19 cellular contexts compared by ENCODE assay signal in the genomic region with DNA sequence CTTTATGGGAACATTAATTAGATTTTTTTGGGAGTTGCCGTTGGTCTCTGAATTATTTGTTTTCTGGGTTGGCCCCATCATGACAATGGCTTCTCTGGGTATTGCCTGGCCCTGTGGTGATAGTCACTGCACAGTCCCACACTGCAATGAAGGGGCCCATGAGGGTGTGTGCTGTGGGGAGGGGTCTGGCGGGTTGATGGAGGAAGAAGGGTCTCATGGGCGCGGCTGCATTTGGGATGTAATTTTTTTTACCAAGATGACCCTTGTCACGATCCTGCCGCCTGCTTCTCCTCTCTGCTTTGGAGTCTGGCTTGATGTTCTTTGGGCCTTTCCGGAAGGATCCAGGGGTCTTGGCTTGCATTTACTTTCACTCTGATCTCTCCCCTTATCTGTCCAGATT. TPM values are rescaled to one million over a fixed set of nuclear protein-coding genes. Genes with fewer than 3 reads are reported as not detected.
DNase-seq lines count a peak whose midpoint lies in the region; ATAC-seq and TF ChIP-seq lines count a peak whose summit lies in the region.
"Had no signal": no experiment of that assay in that cellular context is flagged by ENCODE, and none has a peak within 500 bp of the region (broad histone marks: within the 10 kb centered on the region; RNA-seq: fewer than 3 reads in every experiment).

No MANE protein-coding gene starts in this region.

- H3K36me3 ChIP-seq in left ventricle myocardium inferior (no peaks in the 10 kb centered on the region), mucosa of rectum (ENCODE audit: control insufficient read depth in 2 of 2, insufficient read depth in 2 of 2, low read length in 2 of 2) (no peaks in the 10 kb centered on the region)

- peak overlapping the region; percentile 2 for H3K27ac Mint-ChIP-seq in glutamatergic neuron (ENCODE audit: unreplicated experiment)
- H3K27ac Mint-ChIP-seq: CD4-positive, alpha-beta T cell; GM23338 had no signal

- intact Hi-C loops in left ventricle myocardium inferior (cut with micrococcal nuclease) (no loop called here), cardiac septum (cut with DNase I) (no loop called here)

- peaks cover 12% of the 10 kb centered on the region for H3K27me3 Mint-ChIP-seq in glutamatergic neuron (ENCODE audit: unreplicated experiment)

- ATAC-seq in GM19397 (IDR thresholded peaks at IDR 0.05; ENCODE audit: unreplicated experiment), result no peak
- ATAC-seq in HG03095 (IDR thresholded peaks at IDR 0.05; ENCODE audit: unreplicated experiment), result no peak
- ATAC-seq: A549, GM23338 had no signal

- H3K9me3 ChIP-seq in left ventricle myocardium inferior (replicated peaks) (no peaks in the 10 kb centered on the region), mucosa of rectum (ENCODE audit: control insufficient read depth in 2 of 2, low read length in 2 of 2) (no peaks in the 10 kb centered on the region)
- H3K9me3 ChIP-seq: A549, Caco-2 had no signal

- TF ChIP-seq CTCF in left ventricle myocardium inferior (IDR thresholded peaks at IDR 0.05; ENCODE audit: borderline replicate concordance) (no peak), glutamatergic neuron (IDR thresholded peaks at IDR 0.05; ENCODE audit: partially characterized antibody, unreplicated experiment) (no peak)

- peaks cover 11% of the 10 kb centered on the region for H3K27me3 ChIP-seq in left ventricle myocardium inferior (ENCODE audit: low read depth)
- no peaks in the 10 kb centered on the region for H3K27me3 ChIP-seq in mucosa of rectum (ENCODE audit: control insufficient read depth in 2 of 2, insufficient read depth in 2 of 2, low read length in 2 of 2)

- H3K36me3 Mint-ChIP-seq in glutamatergic neuron (ENCODE audit: unreplicated experiment), result no peaks in the 10 kb centered on the region

- H3K4me3 ChIP-seq in left ventricle myocardium inferior, result no peak overlapping the region
- H3K4me3 ChIP-seq in mucosa of rectum (ENCODE audit: low read length in 2 of 2), result no peak overlapping the region
- H3K4me3 ChIP-seq: A549, GM23338 had no signal

- H3K27ac ChIP-seq in left ventricle myocardium inferior (replicated peaks) (peak overlapping the region; percentile 8), mucosa of rectum (ENCODE audit: low read depth in 2 of 2, low read length in 2 of 2) (peak overlapping the region; percentile 75 to 89)
- H3K27ac ChIP-seq: 22Rv1, A549, C4-2B had no signal

- DNase-seq in left ventricle myocardium inferior (no peak), cardiac septum (ENCODE audit: low spot score) (no peak), glutamatergic neuron (no peak), cortex of kidney (lab: John Stamatoyannopoulos, UW) (no peak)
- DNase-seq: AML-193; Caco-2; CD4-positive, alpha-beta T cell; DMS153; DMS79; GDM1; HCEC 1CT; IMR-90 had no signal

- H3K9me3 Mint-ChIP-seq in glutamatergic neuron (ENCODE audit: unreplicated experiment), result peaks cover 22% of the 10 kb centered on the region
- H3K9me3 Mint-ChIP-seq: CD4-positive, alpha-beta T cell; GM23338 had no signal

- peak overlapping the region in 1 of 2 donors; percentile 40 for H3K9ac ChIP-seq in mucosa of rectum (ENCODE audit: low read depth in 1 of 2, low read length in 2 of 2)

- H3K4me1 ChIP-seq in left ventricle myocardium inferior (peaks cover 90% of the 10 kb centered on the region), mucosa of rectum (ENCODE audit: control insufficient read depth in 2 of 2, insufficient read depth in 2 of 2, low read length in 2 of 2) (peaks cover 67 to 80% of the 10 kb centered on the region in 2 donors)
- H3K4me1 ChIP-seq: Caco-2 had no signal

- H3K4me1 Mint-ChIP-seq in glutamatergic neuron (ENCODE audit: low read depth, unreplicated experiment), result peaks cover 40% of the 10 kb centered on the region

- no peak overlapping the region for H3K4me3 Mint-ChIP-seq in glutamatergic neuron (ENCODE audit: unreplicated experiment)
- H3K4me3 Mint-ChIP-seq: CD4-positive, alpha-beta T cell; GM23338 had no signal

RNA-seq across cellular contexts. Expression of a gene that starts 44.1 kb away (rescaled TPM):
- total RNA-seq in left ventricle myocardium inferior (218 TPM), cardiac septum (123 TPM), glutamatergic neuron (ENCODE audit: unreplicated experiment) (336 TPM)
- total RNA-seq: IMR-90 had no signal
